ENCODE assay signal across 1 cellular context in genomic region chr16:50530277-50531236, GRCh38.
A peak's percentile ranks its signal among the peaks of the same experiment; 100 is the strongest.
TF ChIP-seq lines count a peak whose summit lies in the region.

No MANE protein-coding gene starts in this region.

TF ChIP-seq in liver, 16 proteins besides CTCF, POLR2A, EP300 and RAD21 (continued from another document):
- TF ChIP-seq ZBTB33 (IDR thresholded peaks at IDR 0.05) (peak; percentile 58), HNF4G (IDR thresholded peaks at IDR 0.05) (peak; percentile 14), GABPA (IDR thresholded peaks at IDR 0.05 in 1 of 2, conservative IDR thresholded peaks at IDR 0.05 in 1 of 2) (peak in 1 of 2 donors; percentile 23), JUND (IDR thresholded peaks at IDR 0.05) (peak; percentile 31 to 83), NR2F2 (IDR thresholded peaks at IDR 0.05) (peak; percentile 56), FOXA1 (IDR thresholded peaks at IDR 0.05) (peak; percentile 14), HNF4A (conservative IDR thresholded peaks at IDR 0.05) (peak; percentile 72 to 82)
